Comparison of ENCODE assay signal across 1 cellular context in genomic region chr4:77856152-77856551, GRCh38.
TF ChIP-seq lines count a peak whose summit lies in the region.

No MANE protein-coding gene starts in this region.

TF ChIP-seq in endothelial cell of umbilical vein, 7 proteins besides CTCF, POLR2A, EP300 and RAD21:
- no peak for TF ChIP-seq EZH2 (IDR thresholded peaks at IDR 0.05; ENCODE audit: borderline replicate concordance, low read depth, low read length, severe bottlenecking)
- TF ChIP-seq MYC (IDR thresholded peaks at IDR 0.05; ENCODE audit: low read depth, low read length) = no peak
- TF ChIP-seq MAX (IDR thresholded peaks at IDR 0.05; ENCODE audit: insufficient read depth, insufficient read length) = no peak
- TF ChIP-seq JUN (IDR thresholded peaks at IDR 0.05; ENCODE audit: borderline replicate concordance, insufficient read depth, insufficient read length, low read depth) = no peak
- no peak for TF ChIP-seq FOS (IDR thresholded peaks at IDR 0.05; ENCODE audit: borderline replicate concordance, insufficient read depth, low read length)
- no peak for TF ChIP-seq POLR2AphosphoS5 (IDR thresholded peaks at IDR 0.05; ENCODE audit: insufficient read depth, low read depth, low read length)
TF ChIP-seq in endothelial cell of umbilical vein: peak in this region for 0.
